In genomic region chr3:23475446-23475845, GRCh38 we compare ENCODE assay signal across 33 cellular contexts.
"Had no signal": no experiment of that assay in that cellular context is flagged by ENCODE, and none has a peak within 500 bp of the region (broad histone marks: within the 10 kb centered on the region; RNA-seq: fewer than 3 reads in every experiment).

No MANE protein-coding gene starts in this region.

- H3K27ac Mint-ChIP-seq: activated CD4-positive, alpha-beta memory T cell treated with anti-CD3 and anti-CD28 coated beads for 36 hours; activated CD4-positive, alpha-beta T cell treated with anti-CD3 and anti-CD28 coated beads for 36 hours; activated CD4-positive, alpha-beta T cell treated with anti-CD3 and anti-CD28 coated beads, Interleukin-2, amount 10 ng/mL, durations not matched to agents 24 days and 14 days; activated CD8-positive, alpha-beta memory T cell treated with anti-CD3 and anti-CD28 coated beads, Interleukin-2, amount 10 ng/mL, durations not matched to agents 7 days and 5 days; activated naive CD4-positive, alpha-beta T cell treated with anti-CD3 and anti-CD28 coated beads for 36 hours; activated T-helper 1 cell treated with anti-CD3 and anti-CD28 coated beads, Interleukin-12 subunit alpha, Interleukin-12 subunit beta, Interleukin-2, Interleukin-4 antibody, amounts not matched to agents 30 ng/mL and 10 ng/mL and 1 ng/mL, durations not matched to agents 14 hours and 24 hours and 36 hours; activated T-helper 2 cell treated with anti-CD3 and anti-CD28 coated beads, Interferon-gamma antibody, Interleukin-2, Interleukin-4, amounts not matched to agents 10 μg/mL and 5 μg/mL and 100 μg/mL, durations not matched to agents 14 hours and 24 hours and 36 hours; brain; T-helper 1 cell treated with Interleukin-12 subunit alpha and Interleukin-12 subunit beta and Interleukin-4 antibody, amounts not matched to agents 30 μg/mL and 1 μg/mL, for 36 hours; T-helper 2 cell treated with Interferon-gamma antibody and Interleukin-4, amounts not matched to agents 5 μg/mL and 100 μg/mL, for 36 hours had no signal

- DNase-seq: activated CD4-positive, alpha-beta memory T cell treated with anti-CD3 and anti-CD28 coated beads for 36 hours; activated CD4-positive, alpha-beta T cell treated with anti-CD3 and anti-CD28 coated beads for 36 hours; activated CD4-positive, alpha-beta T cell treated with anti-CD3 and anti-CD28 coated beads, Interleukin-2, amount 10 ng/mL, durations not matched to agents 24 days and 14 days; activated CD4-positive, CD25-positive, alpha-beta regulatory T cell; activated CD4-positive, CD25-positive, alpha-beta regulatory T cell treated with anti-CD3 and anti-CD28 coated beads, Interleukin-2, amount 50 U/mL, for 72 hours; activated CD8-positive, alpha-beta memory T cell treated with anti-CD3 and anti-CD28 coated beads, Interleukin-2, amount 10 ng/mL, durations not matched to agents 7 days and 5 days; activated CD8-positive, alpha-beta memory T cell treated with anti-CD3 and anti-CD28 coated beads, Interleukin-2, amount 50 U/mL, for 4 hours; activated CD8-positive, alpha-beta T cell treated with anti-CD3 and anti-CD28 coated beads, Interleukin-2, amount 10 ng/mL, durations not matched to agents 7 days and 5 days; activated effector memory CD4-positive, alpha-beta T cell treated with anti-CD3 and anti-CD28 coated beads, Interleukin-2, amount 50 U/mL, for 16 hours; activated naive CD4-positive, alpha-beta T cell treated with anti-CD3 and anti-CD28 coated beads for 36 hours; activated T-cell treated with anti-CD3 and anti-CD28 coated beads, Interleukin-2, amount 50 U/mL, for 1 hour; activated T-cell treated with anti-CD3 and anti-CD28 coated beads, Interleukin-2, amount 50 U/mL, for 48 hours; central memory CD4-positive, alpha-beta T cell; cerebellar nuclear complex; colonic mucosa; effector CD8-positive, alpha-beta T cell; foreskin fibroblast; head of caudate nucleus; T-cell; T1000 had no signal

- H3K4me1 ChIP-seq: ascending aorta, breast epithelium, colonic mucosa had no signal

- H3K27ac ChIP-seq: ascending aorta, breast epithelium, cardiac muscle cell, colonic mucosa had no signal

- H3K4me3 ChIP-seq: ascending aorta, breast epithelium, cardiac muscle cell, colonic mucosa had no signal

- ATAC-seq: activated CD4-positive, alpha-beta T cell treated with anti-CD3 and anti-CD28 coated beads for 36 hours; activated CD8-positive, alpha-beta memory T cell treated with anti-CD3 and anti-CD28 coated beads, Interleukin-2, amount 10 ng/mL, durations not matched to agents 7 days and 5 days; esophagus mucosa had no signal

- H3K27me3 ChIP-seq: ascending aorta, breast epithelium, cardiac muscle cell, colonic mucosa had no signal

- H3K36me3 Mint-ChIP-seq: activated CD4-positive, alpha-beta memory T cell treated with anti-CD3 and anti-CD28 coated beads for 36 hours; activated CD8-positive, alpha-beta memory T cell treated with anti-CD3 and anti-CD28 coated beads, Interleukin-2, amount 10 ng/mL, durations not matched to agents 7 days and 5 days had no signal

- H3K36me3 ChIP-seq: breast epithelium, cardiac muscle cell, colonic mucosa had no signal

- FAIRE-seq: endometrium, endothelial cell of umbilical vein, frontal cortex had no signal

- H3K27me3 Mint-ChIP-seq: activated CD4-positive, alpha-beta T cell treated with anti-CD3 and anti-CD28 coated beads for 36 hours; activated CD4-positive, alpha-beta T cell treated with anti-CD3 and anti-CD28 coated beads, Interleukin-2, amount 10 ng/mL, durations not matched to agents 24 days and 14 days; activated naive CD8-positive, alpha-beta T cell; T-cell had no signal

- H3K4me3 Mint-ChIP-seq: activated CD4-positive, alpha-beta memory T cell treated with anti-CD3 and anti-CD28 coated beads for 36 hours; activated CD4-positive, alpha-beta T cell treated with anti-CD3 and anti-CD28 coated beads for 36 hours; activated CD4-positive, alpha-beta T cell treated with anti-CD3 and anti-CD28 coated beads, Interleukin-2, amount 10 ng/mL, durations not matched to agents 24 days and 14 days; activated CD8-positive, alpha-beta memory T cell treated with anti-CD3 and anti-CD28 coated beads, Interleukin-2, amount 10 ng/mL, durations not matched to agents 7 days and 5 days; activated CD8-positive, alpha-beta T cell treated with anti-CD3 and anti-CD28 coated beads, Interleukin-2, amount 10 ng/mL, durations not matched to agents 7 days and 5 days; activated naive CD4-positive, alpha-beta T cell treated with anti-CD3 and anti-CD28 coated beads for 36 hours; activated T-helper 1 cell treated with anti-CD3 and anti-CD28 coated beads, Interleukin-12 subunit alpha, Interleukin-12 subunit beta, Interleukin-2, Interleukin-4 antibody, amounts not matched to agents 30 ng/mL and 10 ng/mL and 1 ng/mL, durations not matched to agents 14 hours and 24 hours and 36 hours; brain; T-helper 1 cell treated with Interleukin-12 subunit alpha and Interleukin-12 subunit beta and Interleukin-4 antibody, amounts not matched to agents 30 μg/mL and 1 μg/mL, for 36 hours; T-helper 2 cell treated with Interferon-gamma antibody and Interleukin-4, amounts not matched to agents 5 μg/mL and 100 μg/mL, for 36 hours had no signal

- H3K9me3 ChIP-seq: ascending aorta, colonic mucosa had no signal
